Comparison of ENCODE assay signal across 25 cellular contexts in genomic region chr7:78765985-78766729, GRCh38.
A peak's percentile ranks its signal among the peaks of the same experiment; 100 is the strongest.
DNase-seq lines count a peak whose midpoint lies in the region; ATAC-seq, FAIRE-seq and TF ChIP-seq lines count a peak whose summit lies in the region.
"Had no signal": no experiment of that assay in that cellular context is flagged by ENCODE, and none has a peak within 500 bp of the region (broad histone marks: within the 10 kb centered on the region; RNA-seq: fewer than 3 reads in every experiment).

No MANE protein-coding gene starts in this region.

- peak; percentile 52 for DNase-seq in GM23248
- no peak for DNase-seq in astrocyte (ENCODE audit: low read depth)
- DNase-seq in medulla oblongata (ENCODE audit: extremely low spot score), result peak; percentile 41
- DNase-seq in gastrocnemius medialis, result peak in 1 of 2 donors; percentile 17
- no peak for DNase-seq in brain microvascular endothelial cell
- no peak for DNase-seq in effector CD4-positive, alpha-beta T cell
- DNase-seq in activated T-cell treated with anti-CD3 and anti-CD28 coated beads, Interleukin-2, amount 50 U/mL, for 1 hour, result no peak
- DNase-seq: BE2C, DMS53, EL, GDM1, Karpas-422, NCI-H1092 treated with DMSO at 0.1 percent for 48 hours, NCI-H1436, NCI-H187, NCI-H2081 treated with DMSO at 0.1 percent for 48 hours, NCI-H2171, NCI-H226, NCI-H510A, NCI-H69, SHP77 treated with DMSO at 0.1 percent for 48 hours had no signal

- no peaks in the 10 kb centered on the region for H3K9me3 ChIP-seq in GM23248 (ENCODE audit: low read depth)
- no peaks in the 10 kb centered on the region for H3K9me3 ChIP-seq in astrocyte (ENCODE audit: insufficient read depth, low read depth, low read length)
- H3K9me3 ChIP-seq in gastrocnemius medialis, result no peaks in the 10 kb centered on the region
- H3K9me3 ChIP-seq: BE2C had no signal

- H3K27me3 Mint-ChIP-seq in astrocyte (ENCODE audit: low read depth, unreplicated experiment), result no peaks in the 10 kb centered on the region

- no peaks in the 10 kb centered on the region for H3K36me3 Mint-ChIP-seq in astrocyte (ENCODE audit: low read depth, unreplicated experiment)
- H3K36me3 Mint-ChIP-seq: CD14-positive monocyte had no signal

- intact Hi-C loops in gastrocnemius medialis (cut with DNase I; ENCODE audit: low total_unique reads), result loop anchor here (5.0 kb wide), 1 partner anchor 64 kb away; no protein-coding TSS in a partner anchor

- H3K9ac ChIP-seq in GM23248 (no peak overlapping the region), astrocyte (ENCODE audit: low read length) (no peak overlapping the region)

- no peaks in the 10 kb centered on the region for H3K36me3 ChIP-seq in GM23248 (ENCODE audit: low read depth)
- H3K36me3 ChIP-seq in astrocyte (ENCODE audit: insufficient read depth, low read length), result no peaks in the 10 kb centered on the region
- H3K36me3 ChIP-seq in gastrocnemius medialis, result no peaks in the 10 kb centered on the region
- H3K36me3 ChIP-seq in brain microvascular endothelial cell (replicated peaks), result no peaks in the 10 kb centered on the region
- H3K36me3 ChIP-seq: BE2C had no signal

- no peaks in the 10 kb centered on the region for H3F3A ChIP-seq in GM23248 (ENCODE audit: insufficient read depth)

- peak; percentile 29 to 68 for ATAC-seq in gastrocnemius medialis
- ATAC-seq: HCT116, Panc1 had no signal

- H2AFZ ChIP-seq in GM23248 (0 out of 2 replicates have a peak overlapping the region, but pooled peaks have one; percentile 29), astrocyte (ENCODE audit: low read depth, low read length) (no peak overlapping the region)

- TF ChIP-seq CTCF in astrocyte (IDR thresholded peaks at IDR 0.05; ENCODE audit: insufficient read depth, low read depth, low read length) (no peak), gastrocnemius medialis (IDR thresholded peaks at IDR 0.05 in 4 of 5, conservative IDR thresholded peaks at IDR 0.05 in 1 of 5) (no peak), brain microvascular endothelial cell (IDR thresholded peaks at IDR 0.05; ENCODE audit: low read depth, low read length, missing control alignments) (no peak)

- H3K4me2 ChIP-seq in GM23248 (ENCODE audit: unreplicated experiment) (no peak overlapping the region), astrocyte (ENCODE audit: low read length) (no peak overlapping the region)

- peak; percentile 23 for FAIRE-seq in astrocyte (lab: Jason Lieb, UNC)
- FAIRE-seq: GM12891 had no signal

- WGBS in GM23248 (ENCODE audit: low coverage in 1 of 2, low lambda C conversion rate in 2 of 2, missing lambda C conversion rate in 2 of 2), 2 experiments, result 21 to 33% methylated on average over 4 of the region's 4 CpGs

- no peaks in the 10 kb centered on the region for H3K9me3 Mint-ChIP-seq in astrocyte (ENCODE audit: unreplicated experiment)

- no peak overlapping the region for H3K4me3 ChIP-seq in GM23248
- H3K4me3 ChIP-seq in astrocyte (ENCODE audit: insufficient read depth, low read depth, low read length), result no peak overlapping the region
- peak overlapping the region in 1 of 4 donors; percentile 0 for H3K4me3 ChIP-seq in gastrocnemius medialis
- no peak overlapping the region for H3K4me3 ChIP-seq in brain microvascular endothelial cell (ENCODE audit: low read depth, low read length)

- H3K4me1 ChIP-seq in GM23248 (ENCODE audit: insufficient read depth) (peaks cover 17% of the 10 kb centered on the region), astrocyte (ENCODE audit: insufficient read depth, low read length) (no peaks in the 10 kb centered on the region), gastrocnemius medialis (peaks cover 19 to 41% of the 10 kb centered on the region in 2 donors)
- H3K4me1 ChIP-seq: BE2C had no signal

- H3K27ac ChIP-seq in GM23248 (no peak overlapping the region), astrocyte (ENCODE audit: low read depth, low read length) (no peak overlapping the region), gastrocnemius medialis (peak overlapping the region in 2 of 4 donors; percentile 14 to 59), brain microvascular endothelial cell (no peak overlapping the region)

- no peak overlapping the region for H3K27ac Mint-ChIP-seq in astrocyte (ENCODE audit: unreplicated experiment)

- H3K79me2 ChIP-seq in GM23248 (ENCODE audit: insufficient read depth) (no peaks in the 10 kb centered on the region), astrocyte (ENCODE audit: insufficient read depth, low read length) (no peaks in the 10 kb centered on the region)

- H3K9me2 ChIP-seq in GM23248 (ENCODE audit: insufficient read depth), result no peaks in the 10 kb centered on the region

- in situ Hi-C loops in GM23248 (cut with MboI) (no loop called here), gastrocnemius medialis (cut with MboI; ENCODE audit: low sequenced_read_pairs in 4 of 4) (no loop called here), brain microvascular endothelial cell (cut with HindIII; ENCODE audit: low pct_ligation_motif_present, low sequenced_read_pairs) (no loop called here)

- no peak for TF ChIP-seq POLR2A in gastrocnemius medialis (IDR thresholded peaks at IDR 0.05)

- H3K27me3 ChIP-seq in GM23248 (replicated peaks; ENCODE audit: insufficient read depth), result no peaks in the 10 kb centered on the region
- no peaks in the 10 kb centered on the region for H3K27me3 ChIP-seq in astrocyte (ENCODE audit: insufficient read depth, low read length)
- H3K27me3 ChIP-seq in gastrocnemius medialis, result no peaks in the 10 kb centered on the region
- H3K27me3 ChIP-seq in brain microvascular endothelial cell (replicated peaks), result peaks cover 7% of the 10 kb centered on the region

- no peak overlapping the region for H3K4me3 Mint-ChIP-seq in astrocyte (ENCODE audit: unreplicated experiment)
- H3K4me3 Mint-ChIP-seq: CD14-positive monocyte had no signal

- H3K4me1 Mint-ChIP-seq in astrocyte (ENCODE audit: low read depth, unreplicated experiment), result peaks cover 10% of the 10 kb centered on the region
- H3K4me1 Mint-ChIP-seq: CD14-positive monocyte had no signal

- H4K20me1 ChIP-seq in GM23248 (ENCODE audit: insufficient read depth), result no peaks in the 10 kb centered on the region
- no peaks in the 10 kb centered on the region for H4K20me1 ChIP-seq in astrocyte (ENCODE audit: insufficient read depth, low read length)

Comparison
In these comparisons a context has a peak if more than half of its experiments do, and no peak if none do; other contexts are left out.
1. DNase-seq: peak in GM23248 (single experiment) and medulla oblongata (single experiment); none in astrocyte (single experiment), brain microvascular endothelial cell (single experiment), effector CD4-positive, alpha-beta T cell (single experiment) and activated T-cell treated with anti-CD3 and anti-CD28 coated beads, Interleukin-2, amount 50 U/mL, for 1 hour (single experiment).